Comparison of ENCODE assay signal across 8 cellular contexts in the genomic region with DNA sequence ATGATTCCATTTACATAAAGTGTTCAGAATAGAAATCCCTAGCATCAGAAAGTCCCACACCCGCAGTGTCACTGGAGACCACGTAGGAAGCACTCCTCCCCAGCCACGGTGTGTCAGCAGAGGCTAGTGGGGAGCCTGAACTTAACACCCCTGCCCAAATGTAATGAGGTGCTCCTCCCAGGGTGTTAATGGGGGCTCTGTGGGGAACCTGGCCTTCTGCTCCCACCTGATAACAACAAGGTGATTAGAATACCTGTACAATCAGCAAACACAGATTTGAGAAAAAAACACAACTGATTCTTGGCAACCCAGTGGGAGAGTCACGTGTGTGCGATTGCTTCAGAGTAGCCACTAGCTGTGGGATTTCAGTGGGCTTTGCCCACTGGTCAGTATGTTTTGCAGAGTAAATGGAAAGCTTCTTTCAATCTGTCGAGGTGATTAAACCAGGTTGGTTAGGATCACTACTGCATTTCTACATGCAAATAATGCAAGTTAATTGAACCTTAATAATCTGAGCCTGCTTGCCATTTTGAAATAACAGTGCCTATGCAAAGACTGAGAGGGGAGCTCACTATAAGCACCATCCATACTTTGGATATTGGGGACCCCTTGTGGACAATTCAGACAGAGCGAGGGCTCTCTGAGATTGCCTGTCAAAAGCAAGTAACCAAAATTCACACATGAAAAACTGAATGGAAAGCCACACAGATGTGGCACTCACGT. TPM values are rescaled to one million over a fixed set of nuclear protein-coding genes. Genes with fewer than 3 reads are reported as not detected.
DNase-seq lines count a peak whose midpoint lies in the region; ATAC-seq and TF ChIP-seq lines count a peak whose summit lies in the region.

No MANE protein-coding gene starts in this region.

- H3K4me3 ChIP-seq in cardiac fibroblast (replicated peaks in 1 of 2; ENCODE audit: low read depth in 2 of 2, low read length in 2 of 2): no peak overlapping the region

- DNase-seq in activated CD4-positive, CD25-positive, alpha-beta regulatory T cell treated with anti-CD3 and anti-CD28 coated beads, Interleukin-2, amount 50 U/mL, for 72 hours: no peak
- peak; percentile 82 for DNase-seq in MV-4-11 (lab: John Stamatoyannopoulos, UW)
- DNase-seq in SK-MEL-5 (ENCODE audit: low read depth, low spot score): peak; percentile 85
- DNase-seq in cardiac fibroblast (ENCODE audit: low read depth in 2 of 2): peak; percentile 76 to 88
- peak; percentile 80 for DNase-seq in left kidney (ENCODE audit: low read depth, low spot score)
- peak; percentile 71 for DNase-seq in stromal cell of bone marrow (ENCODE audit: low read depth)

- in situ Hi-C loops in SK-MEL-5 (cut with HindIII; ENCODE audit: low pct_unique_long_range_greater_than_20kb, low sequenced_read_pairs): no loop called here

- ATAC-seq in activated CD4-positive, CD25-positive, alpha-beta regulatory T cell treated with anti-CD3 and anti-CD28 coated beads, Interleukin-2, amount 50 U/mL, for 24 hours: peak; percentile 56 to 74
- ATAC-seq in HG03432 (IDR thresholded peaks at IDR 0.05; ENCODE audit: unreplicated experiment): no peak

- TF ChIP-seq CTCF in cardiac fibroblast (IDR thresholded peaks at IDR 0.05; ENCODE audit: low read depth, low read length): peak; percentile 68

RNA-seq across cellular contexts. Expression of a gene that starts 20.6 kb away (rescaled TPM):
- total RNA-seq in SK-MEL-5 (2014; rRNA removed; shearing (Covaris generic)): 372 and 405 TPM in 2 replicates
- 342 and 527 TPM in 2 replicates for polyA plus RNA-seq in SK-MEL-5 (2015; cell fraction: cytosol; rRNA removed)
- 123 and 178 TPM in 2 replicates for polyA plus RNA-seq in SK-MEL-5 (2015; cell fraction: nucleus; rRNA removed)

RNA-seq across cellular contexts. Expression of a gene that starts 20.8 kb away (rescaled TPM):
- total RNA-seq in SK-MEL-5 (2014; rRNA removed; shearing (Covaris generic)): 87.1 and 89.2 TPM in 2 replicates
- polyA plus RNA-seq in SK-MEL-5 (2015; cell fraction: cytosol; rRNA removed): 151 and 176 TPM in 2 replicates
- polyA plus RNA-seq in SK-MEL-5 (2015; cell fraction: nucleus; rRNA removed): 663 and 816 TPM in 2 replicates

RNA-seq across cellular contexts. Expression of a gene that starts 25.9 kb away (rescaled TPM):
- 37.0 and 38.3 TPM in 2 replicates for total RNA-seq in SK-MEL-5 (2014; rRNA removed; shearing (Covaris generic))
- polyA plus RNA-seq in SK-MEL-5 (2015; cell fraction: cytosol; rRNA removed): 102 and 105 TPM in 2 replicates
- 200 and 235 TPM in 2 replicates for polyA plus RNA-seq in SK-MEL-5 (2015; cell fraction: nucleus; rRNA removed)

RNA-seq across cellular contexts. Expression of a gene that starts 42.5 kb away (rescaled TPM):
- total RNA-seq in SK-MEL-5 (2014; rRNA removed; shearing (Covaris generic)): not detected in 2 replicates
- not detected in 2 replicates for polyA plus RNA-seq in SK-MEL-5 (2015; cell fraction: cytosol; rRNA removed)
- polyA plus RNA-seq in SK-MEL-5 (2015; cell fraction: nucleus; rRNA removed): not detected in 2 replicates

RNA-seq across cellular contexts. Expression of a gene that starts 52.1 kb away (rescaled TPM):
- not detected in 2 replicates for total RNA-seq in SK-MEL-5 (2014; rRNA removed; shearing (Covaris generic))
- polyA plus RNA-seq in SK-MEL-5 (2015; cell fraction: cytosol; rRNA removed): not detected in 2 replicates
- polyA plus RNA-seq in SK-MEL-5 (2015; cell fraction: nucleus; rRNA removed): not detected in 2 replicates
